ENCODE assay signal across 34 cellular contexts in the genomic region with DNA sequence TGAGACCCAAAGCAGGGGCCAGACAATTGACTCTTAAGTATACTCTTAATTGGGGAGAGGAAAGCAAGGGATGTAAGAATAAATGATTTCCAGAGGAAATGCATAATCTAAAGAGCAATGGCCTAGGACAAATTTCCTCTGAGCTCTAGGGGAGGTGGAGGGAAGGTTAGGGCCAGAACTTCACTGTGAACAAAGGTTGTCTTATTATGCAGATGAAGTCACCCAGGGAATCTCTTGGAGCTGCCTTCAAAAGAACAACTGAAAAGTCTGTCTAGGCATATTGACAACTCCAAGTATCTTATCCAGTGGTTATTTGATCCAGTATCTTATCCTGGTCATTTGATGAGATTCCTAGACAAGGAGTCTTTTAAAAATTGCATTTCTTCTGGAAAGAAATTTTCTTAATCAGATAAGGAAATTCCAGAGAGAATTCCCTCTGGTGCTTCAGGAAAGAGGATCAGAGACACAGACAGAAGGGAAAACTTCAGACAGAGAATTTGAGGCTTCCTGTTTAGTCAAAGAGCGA. TPM values are rescaled to one million over a fixed set of nuclear protein-coding genes. Genes with fewer than 3 reads are reported as not detected.
"Had no signal": no experiment of that assay in that cellular context is flagged by ENCODE, and none has a peak within 500 bp of the region (broad histone marks: within the 10 kb centered on the region; RNA-seq: fewer than 3 reads in every experiment).

No MANE protein-coding gene starts in this region.

- H3K4me1 Mint-ChIP-seq: activated naive CD4-positive, alpha-beta T cell treated with anti-CD3 and anti-CD28 coated beads, Interleukin-2, amount 10 ng/mL, durations not matched to agents 7 days and 5 days had no signal

- H3K27ac ChIP-seq: ascending aorta, breast epithelium, cardiac muscle cell, coronary artery, dorsolateral prefrontal cortex, esophagus muscularis mucosa, foreskin keratinocyte, gastrocnemius medialis, heart left ventricle had no signal

- H3K4me3 Mint-ChIP-seq: activated CD4-positive, alpha-beta memory T cell treated with anti-CD3 and anti-CD28 coated beads, Interleukin-2, amount 10 ng/mL, durations not matched to agents 7 days and 5 days; activated CD4-positive, alpha-beta T cell treated with anti-CD3 and anti-CD28 coated beads, Interleukin-2, amount 10 ng/mL, durations not matched to agents 7 days and 5 days; activated naive CD4-positive, alpha-beta T cell treated with anti-CD3 and anti-CD28 coated beads, Interleukin-2, amount 10 ng/mL, durations not matched to agents 7 days and 5 days; activated naive CD8-positive, alpha-beta T cell treated with anti-CD3 and anti-CD28 coated beads, Interleukin-2, amount 10 ng/mL, durations not matched to agents 7 days and 5 days; activated T-cell treated with anti-CD3 and anti-CD28 coated beads, Interleukin-2, amount 50 U/mL, for 24 hours; activated T-cell treated with anti-CD3 and anti-CD28 coated beads, Interleukin-2, amount 50 U/mL, for 72 hours; brain; dendritic cell treated with granulocyte-macrophage colony-stimulating factor and Interleukin-4, amounts not matched to agents 40 ng/mL and 50 ng/mL, for 4 days; T-helper 17 cell; T-helper 2 cell treated with Interferon-gamma antibody and Interleukin-4, amounts not matched to agents 5 μg/mL and 100 μg/mL, for 36 hours had no signal

- H3K27me3 Mint-ChIP-seq: activated CD4-positive, alpha-beta memory T cell treated with anti-CD3 and anti-CD28 coated beads, Interleukin-2, amount 10 ng/mL, durations not matched to agents 7 days and 5 days; activated CD4-positive, alpha-beta T cell treated with anti-CD3 and anti-CD28 coated beads, Interleukin-2, amount 10 ng/mL, durations not matched to agents 7 days and 5 days; activated naive CD4-positive, alpha-beta T cell treated with anti-CD3 and anti-CD28 coated beads, Interleukin-2, amount 10 ng/mL, durations not matched to agents 7 days and 5 days; activated naive CD8-positive, alpha-beta T cell treated with anti-CD3 and anti-CD28 coated beads, Interleukin-2, amount 10 ng/mL, durations not matched to agents 7 days and 5 days; activated T-cell treated with anti-CD3 and anti-CD28 coated beads, Interleukin-2, amount 50 U/mL, for 24 hours; brain; dendritic cell treated with granulocyte-macrophage colony-stimulating factor and Interleukin-4, amounts not matched to agents 40 ng/mL and 50 ng/mL, for 4 days; T-helper 17 cell had no signal

- DNase-seq: activated CD4-positive, alpha-beta memory T cell treated with anti-CD3 and anti-CD28 coated beads, Interleukin-2, amount 10 ng/mL, durations not matched to agents 7 days and 5 days; activated CD4-positive, alpha-beta T cell treated with anti-CD3 and anti-CD28 coated beads for 1 hour; activated CD4-positive, alpha-beta T cell treated with anti-CD3 and anti-CD28 coated beads for 4 hours; activated CD4-positive, alpha-beta T cell treated with anti-CD3 and anti-CD28 coated beads, Interleukin-2, amount 10 ng/mL, durations not matched to agents 7 days and 5 days; activated CD4-positive, alpha-beta T cell treated with anti-CD3 and anti-CD28 coated beads, Interleukin-2, amount 50 U/mL, for 4 hours; activated CD8-positive, alpha-beta memory T cell treated with anti-CD3 and anti-CD28 coated beads, Interleukin-2, amount 50 U/mL, for 48 hours; activated gamma-delta T cell; activated naive CD4-positive, alpha-beta T cell; activated naive CD4-positive, alpha-beta T cell treated with anti-CD3 and anti-CD28 coated beads, Interleukin-2, amount 10 ng/mL, durations not matched to agents 7 days and 5 days; activated naive CD8-positive, alpha-beta T cell treated with anti-CD3 and anti-CD28 coated beads, Interleukin-2, amount 10 ng/mL, durations not matched to agents 7 days and 5 days; activated T-cell treated with anti-CD3 and anti-CD28 coated beads for 4 hours; activated T-cell treated with anti-CD3 and anti-CD28 coated beads, Interleukin-2, amount 50 U/mL, for 24 hours; activated T-cell treated with anti-CD3 and anti-CD28 coated beads, Interleukin-2, amount 50 U/mL, for 72 hours; central memory CD4-positive, alpha-beta T cell; dorsolateral prefrontal cortex; effector memory CD4-positive, alpha-beta T cell; erythroblast; foreskin keratinocyte; gastrocnemius medialis; glutamatergic neuron; heart left ventricle; T-helper 1 cell; T-helper 17 cell; T1000 had no signal

- H3K9me3 ChIP-seq: gastrocnemius medialis had no signal

- H3K36me3 ChIP-seq: breast epithelium, esophagus muscularis mucosa, gastrocnemius medialis had no signal

- ATAC-seq: activated naive CD4-positive, alpha-beta T cell treated with anti-CD3 and anti-CD28 coated beads, Interleukin-2, amount 50 U/mL, for 72 hours; activated T-cell treated with anti-CD3 and anti-CD28 coated beads, Interleukin-2, amount 50 U/mL, for 72 hours; foreskin keratinocyte; gastrocnemius medialis; heart left ventricle; T-helper 17 cell had no signal

- H3K4me1 ChIP-seq: ascending aorta, breast epithelium, esophagus muscularis mucosa, foreskin keratinocyte had no signal

- H3K27me3 ChIP-seq: ascending aorta, breast epithelium, cardiac muscle cell, dorsolateral prefrontal cortex, esophagus muscularis mucosa, foreskin keratinocyte, gastrocnemius medialis, heart left ventricle had no signal

- H3K4me3 ChIP-seq: ascending aorta, breast epithelium, cardiac muscle cell, coronary artery, dorsolateral prefrontal cortex, esophagus muscularis mucosa, gastrocnemius medialis, heart left ventricle had no signal

- H3K27ac Mint-ChIP-seq: activated CD4-positive, alpha-beta memory T cell treated with anti-CD3 and anti-CD28 coated beads, Interleukin-2, amount 10 ng/mL, durations not matched to agents 7 days and 5 days; activated CD4-positive, alpha-beta T cell treated with anti-CD3 and anti-CD28 coated beads, Interleukin-2, amount 10 ng/mL, durations not matched to agents 7 days and 5 days; activated naive CD4-positive, alpha-beta T cell treated with anti-CD3 and anti-CD28 coated beads, Interleukin-2, amount 10 ng/mL, durations not matched to agents 7 days and 5 days; activated naive CD4-positive, alpha-beta T cell treated with anti-CD3 and anti-CD28 coated beads, Interleukin-2, amount 50 U/mL, for 72 hours; activated naive CD8-positive, alpha-beta T cell treated with anti-CD3 and anti-CD28 coated beads, Interleukin-2, amount 10 ng/mL, durations not matched to agents 7 days and 5 days; activated T-cell treated with anti-CD3 and anti-CD28 coated beads, Interleukin-2, amount 50 U/mL, for 24 hours; activated T-cell treated with anti-CD3 and anti-CD28 coated beads, Interleukin-2, amount 50 U/mL, for 72 hours; brain; dendritic cell treated with granulocyte-macrophage colony-stimulating factor and Interleukin-4, amounts not matched to agents 40 ng/mL and 50 ng/mL, for 4 days; T-helper 17 cell; T-helper 2 cell treated with Interferon-gamma antibody and Interleukin-4, amounts not matched to agents 5 μg/mL and 100 μg/mL, for 36 hours had no signal

RNA-seq across cellular contexts. Expression of a gene that starts 20.0 kb away (rescaled TPM):
- polyA plus RNA-seq: foreskin keratinocyte had no signal

RNA-seq across cellular contexts. Expression of a gene that starts 32.3 kb away (rescaled TPM):
- total RNA-seq: activated CD4-positive, alpha-beta memory T cell treated with anti-CD3 and anti-CD28 coated beads, Interleukin-2, amount 10 ng/mL, durations not matched to agents 7 days and 5 days; activated CD4-positive, alpha-beta T cell treated with anti-CD3 and anti-CD28 coated beads, Interleukin-2, amount 10 ng/mL, durations not matched to agents 7 days and 5 days; activated naive CD4-positive, alpha-beta T cell treated with anti-CD3 and anti-CD28 coated beads, Interleukin-2, amount 50 U/mL, for 72 hours; activated naive CD8-positive, alpha-beta T cell treated with anti-CD3 and anti-CD28 coated beads, Interleukin-2, amount 10 ng/mL, durations not matched to agents 7 days and 5 days; activated T-cell treated with anti-CD3 and anti-CD28 coated beads, Interleukin-2, amount 50 U/mL, for 72 hours; ascending aorta; breast epithelium; cardiac muscle cell; cerebellum; dorsolateral prefrontal cortex; esophagus muscularis mucosa; foreskin keratinocyte; gastrocnemius medialis; heart left ventricle; T-helper 17 cell had no signal
- polyA plus RNA-seq: cardiac muscle cell, foreskin keratinocyte, heart left ventricle had no signal
